ENCODE assay signal across 9 cellular contexts in genomic region chr3:58585994-58586393, GRCh38. TPM values are rescaled to one million over a fixed set of nuclear protein-coding genes. Genes with fewer than 3 reads are reported as not detected.
DNase-seq lines count a peak whose midpoint lies in the region; ATAC-seq, FAIRE-seq and TF ChIP-seq lines count a peak whose summit lies in the region.
"Had no signal": no experiment of that assay in that cellular context is flagged by ENCODE, and none has a peak within 500 bp of the region (broad histone marks: within the 10 kb centered on the region; RNA-seq: fewer than 3 reads in every experiment).

No MANE protein-coding gene starts in this region.

- no peak for TF ChIP-seq CTCF in chondrocyte (IDR thresholded peaks at IDR 0.05)
- TF ChIP-seq CTCF in ovary (IDR thresholded peaks at IDR 0.05), result no peak

- H3K9ac ChIP-seq in HUES48 (ENCODE audit: low read depth, low read length), result no peak overlapping the region

- 24 to 44% (median 34%) methylated on average over 8 of the region's 8 CpGs for WGBS in ovary, 3 donors

- no peak for TF ChIP-seq POLR2A in ovary (IDR thresholded peaks at IDR 0.05)
- no peak for TF ChIP-seq POLR2A in GM12892 (IDR thresholded peaks at IDR 0.05; ENCODE audit: low read depth, low read length)

- peaks cover 22% of the 10 kb centered on the region for H3K4me1 Mint-ChIP-seq in chondrocyte (ENCODE audit: low read depth)

- H3K27ac Mint-ChIP-seq in chondrocyte (ENCODE audit: unreplicated experiment), result no peak overlapping the region

- no peaks in the 10 kb centered on the region for H3K36me3 ChIP-seq in HUES48 (ENCODE audit: control insufficient read depth, insufficient read depth, low read length)
- no peaks in the 10 kb centered on the region for H3K36me3 ChIP-seq in ovary
- H3K36me3 ChIP-seq: esophagus squamous epithelium had no signal

- H3K4me3 ChIP-seq in HUES48 (ENCODE audit: low read depth, low read length) (peak overlapping the region; percentile 53; the same call in 1 of the 2 replicates), ovary (peak overlapping the region; percentile 44)

- no peak overlapping the region for H3K27ac ChIP-seq in HUES48 (ENCODE audit: low read depth, low read length)
- H3K27ac ChIP-seq in ovary, result no peak overlapping the region

- H3K4me1 ChIP-seq in HUES48 (ENCODE audit: control insufficient read depth, insufficient read depth, low read length), result peaks cover 27% of the 10 kb centered on the region
- H3K4me1 ChIP-seq in ovary (ENCODE audit: insufficient read depth), result peaks cover 3% of the 10 kb centered on the region

- intact Hi-C loops in ovary (cut with DNase I), result no loop called here

- TF ChIP-seq EP300 in ovary (IDR thresholded peaks at IDR 0.05), result no peak

- peak overlapping the region; percentile 82 for H3K4me3 Mint-ChIP-seq in chondrocyte (ENCODE audit: unreplicated experiment)

- H3K9me3 Mint-ChIP-seq in chondrocyte (ENCODE audit: low read depth), result no peaks in the 10 kb centered on the region

- peaks cover 1% of the 10 kb centered on the region for H3K36me3 Mint-ChIP-seq in chondrocyte (ENCODE audit: low read depth)

- DNase-seq in DMS79 treated with DMSO at 0.1 percent for 48 hours (lab: John Stamatoyannopoulos, UW) (peak; percentile 83), chondrocyte (ENCODE audit: low spot score) (no peak), ovary (no peak), SIG-M5 (lab: John Stamatoyannopoulos, UW) (no peak), ecto neural progenitor cell (ENCODE audit: low spot score) (no peak), GM12892 (ENCODE audit: insufficient read length) (no peak)
- DNase-seq: esophagus squamous epithelium had no signal

- H3K27me3 Mint-ChIP-seq in chondrocyte (ENCODE audit: low read depth), result peaks cover 35% of the 10 kb centered on the region

- ATAC-seq in GM21786 (IDR thresholded peaks at IDR 0.05; ENCODE audit: unreplicated experiment), result no peak

- H3K9me3 ChIP-seq in HUES48 (ENCODE audit: control insufficient read depth, insufficient read depth, low read length) (no peaks in the 10 kb centered on the region), ovary (no peaks in the 10 kb centered on the region)
- H3K9me3 ChIP-seq: esophagus squamous epithelium had no signal

- H3K27me3 ChIP-seq in HUES48 (ENCODE audit: control insufficient read depth, insufficient read depth, low read length) (peaks cover 44% of the 10 kb centered on the region), ovary (no peaks in the 10 kb centered on the region)

- no peak for FAIRE-seq in GM12892 (lab: Jason Lieb, UNC)

RNA-seq across cellular contexts. Expression of gene FAM107A, which starts 8.8 kb away (rescaled TPM):
- not detected in 3 replicates for total RNA-seq in chondrocyte
- total RNA-seq in ovary, result 10 to 100 TPM in 5 of 7 donors, 1 to 10 TPM in 2; 2.7 to 47.3 (median 14.4) TPM
- 10 to 100 TPM; 14.0 to 19.9 TPM for polyA plus RNA-seq in ovary
- polyA plus RNA-seq in GM12892 (2012; ENCODE audit: missing spikeins), result not detected

RNA-seq across cellular contexts. Expression of gene ACOX2, which starts 49.0 kb away (rescaled TPM):
- total RNA-seq in chondrocyte, result 0.56 to 1.9 TPM (median 0.57 TPM) in 3 replicates
- 10 to 100 TPM in 6 of 7 donors, 1 to 10 TPM in 1; 6.8 to 26.4 (median 23.2) TPM for total RNA-seq in ovary
- 10 to 100 TPM; 25.4 to 57.7 TPM for polyA plus RNA-seq in ovary
- polyA plus RNA-seq in GM12892 (2012; ENCODE audit: missing spikeins), result not detected
